8 cellular contexts compared by ENCODE assay signal in genomic region chr12:131828671-131829350, GRCh38. TPM values are rescaled to one million over a fixed set of nuclear protein-coding genes. Genes with fewer than 3 reads are reported as not detected.
DNase-seq lines count a peak whose midpoint lies in the region; ATAC-seq lines count a peak whose summit lies in the region.

No MANE protein-coding gene starts in this region.

- intact Hi-C loops in activated CD4-positive, alpha-beta T cell treated with anti-CD3 and anti-CD28 coated beads, Interleukin-2, amount 10 ng/mL, durations not matched to agents 24 days and 14 days (cut with micrococcal nuclease) = loop anchor here (1.0 kb wide), 1 partner anchor 725 kb away; no protein-coding TSS in a partner anchor
- intact Hi-C loops in activated CD4-positive, alpha-beta memory T cell treated with anti-CD3 and anti-CD28 coated beads for 36 hours (cut with micrococcal nuclease) = no loop called here
- intact Hi-C loops in Right ventricle myocardium superior (cut with DNase I) (no loop called here), sciatic nerve (cut with DNase I) (no loop called here)

- no peaks in the 10 kb centered on the region for H3K36me3 Mint-ChIP-seq in activated CD4-positive, alpha-beta T cell treated with anti-CD3 and anti-CD28 coated beads, Interleukin-2, amount 10 ng/mL, durations not matched to agents 24 days and 14 days (ENCODE audit: low read depth)
- no peaks in the 10 kb centered on the region for H3K36me3 Mint-ChIP-seq in activated CD4-positive, alpha-beta memory T cell treated with anti-CD3 and anti-CD28 coated beads for 36 hours

- POLR2A ChIA-PET in activated CD4-positive, alpha-beta memory T cell treated with anti-CD3 and anti-CD28 coated beads for 36 hours (lab: Charles Lee) = no interaction called here

- H3K4me3 Mint-ChIP-seq in activated CD4-positive, alpha-beta T cell treated with anti-CD3 and anti-CD28 coated beads, Interleukin-2, amount 10 ng/mL, durations not matched to agents 24 days and 14 days = peak overlapping the region; percentile 72
- peak overlapping the region; percentile 49 for H3K4me3 Mint-ChIP-seq in activated CD4-positive, alpha-beta memory T cell treated with anti-CD3 and anti-CD28 coated beads for 36 hours

- peak; percentile 65 for DNase-seq in activated CD4-positive, alpha-beta T cell treated with anti-CD3 and anti-CD28 coated beads, Interleukin-2, amount 10 ng/mL, durations not matched to agents 24 days and 14 days
- no peak for DNase-seq in activated CD4-positive, alpha-beta T cell treated with anti-CD3 and anti-CD28 coated beads, Interleukin-2, amount 50 U/mL, for 1 hour
- no peak for DNase-seq in activated CD4-positive, alpha-beta memory T cell treated with anti-CD3 and anti-CD28 coated beads for 36 hours
- no peak for DNase-seq in Right ventricle myocardium superior
- peak; percentile 56 for DNase-seq in sciatic nerve (ENCODE audit: low spot score)
- DNase-seq in NCI-H2081 (lab: John Stamatoyannopoulos, UW) = no peak
- DNase-seq in SHP77 treated with DMSO at 0.1 percent for 48 hours (lab: John Stamatoyannopoulos, UW) = no peak
- no peak for DNase-seq in effector CD8-positive, alpha-beta T cell (lab: John Stamatoyannopoulos, UW)

- peaks cover 43% of the 10 kb centered on the region for H3K27me3 Mint-ChIP-seq in activated CD4-positive, alpha-beta T cell treated with anti-CD3 and anti-CD28 coated beads, Interleukin-2, amount 10 ng/mL, durations not matched to agents 24 days and 14 days
- H3K27me3 Mint-ChIP-seq in activated CD4-positive, alpha-beta memory T cell treated with anti-CD3 and anti-CD28 coated beads for 36 hours = peaks cover 56% of the 10 kb centered on the region

- CTCF ChIA-PET in activated CD4-positive, alpha-beta memory T cell treated with anti-CD3 and anti-CD28 coated beads for 36 hours (lab: Charles Lee) = no interaction called here

- no peak overlapping the region for H3K27ac Mint-ChIP-seq in activated CD4-positive, alpha-beta T cell treated with anti-CD3 and anti-CD28 coated beads, Interleukin-2, amount 10 ng/mL, durations not matched to agents 24 days and 14 days
- no peak overlapping the region for H3K27ac Mint-ChIP-seq in activated CD4-positive, alpha-beta memory T cell treated with anti-CD3 and anti-CD28 coated beads for 36 hours

- H3K9me3 Mint-ChIP-seq in activated CD4-positive, alpha-beta T cell treated with anti-CD3 and anti-CD28 coated beads, Interleukin-2, amount 10 ng/mL, durations not matched to agents 24 days and 14 days = no peaks in the 10 kb centered on the region
- no peaks in the 10 kb centered on the region for H3K9me3 Mint-ChIP-seq in activated CD4-positive, alpha-beta memory T cell treated with anti-CD3 and anti-CD28 coated beads for 36 hours

- ATAC-seq in Right ventricle myocardium superior (ENCODE audit: poor library complexity) (peak; percentile 16), sciatic nerve (peak; percentile 17)

- H3K4me1 Mint-ChIP-seq in activated CD4-positive, alpha-beta T cell treated with anti-CD3 and anti-CD28 coated beads, Interleukin-2, amount 10 ng/mL, durations not matched to agents 24 days and 14 days = peaks cover 5% of the 10 kb centered on the region
- peaks cover 11% of the 10 kb centered on the region for H3K4me1 Mint-ChIP-seq in activated CD4-positive, alpha-beta memory T cell treated with anti-CD3 and anti-CD28 coated beads for 36 hours (ENCODE audit: low read depth)

RNA-seq across cellular contexts. Expression of gene MMP17, which starts 0.6 kb away (rescaled TPM):
- total RNA-seq in activated CD4-positive, alpha-beta T cell treated with anti-CD3 and anti-CD28 coated beads, Interleukin-2, amount 10 ng/mL, durations not matched to agents 24 days and 14 days = 0.52 and 0.89 TPM in 2 replicates
- total RNA-seq in activated CD4-positive, alpha-beta memory T cell treated with anti-CD3 and anti-CD28 coated beads for 36 hours = under 1 TPM; 0.48 to 0.87 TPM
- total RNA-seq in Right ventricle myocardium superior (1.3 TPM), sciatic nerve (12.6 TPM)

Comparison
In these comparisons a context has a peak if more than half of its experiments do, and no peak if none do; other contexts are left out.
1. DNase-seq: peak in activated CD4-positive, alpha-beta T cell treated with anti-CD3 and anti-CD28 coated beads, Interleukin-2, amount 10 ng/mL, durations not matched to agents 24 days and 14 days (single experiment) and sciatic nerve (single experiment); none in activated CD4-positive, alpha-beta T cell treated with anti-CD3 and anti-CD28 coated beads, Interleukin-2, amount 50 U/mL, for 1 hour (single experiment), activated CD4-positive, alpha-beta memory T cell treated with anti-CD3 and anti-CD28 coated beads for 36 hours (single experiment), Right ventricle myocardium superior (single experiment), NCI-H2081 (0 of 2), SHP77 treated with DMSO at 0.1 percent for 48 hours (single experiment) and effector CD8-positive, alpha-beta T cell (single experiment).